ENCODE assay signal across 21 cellular contexts in the genomic region with DNA sequence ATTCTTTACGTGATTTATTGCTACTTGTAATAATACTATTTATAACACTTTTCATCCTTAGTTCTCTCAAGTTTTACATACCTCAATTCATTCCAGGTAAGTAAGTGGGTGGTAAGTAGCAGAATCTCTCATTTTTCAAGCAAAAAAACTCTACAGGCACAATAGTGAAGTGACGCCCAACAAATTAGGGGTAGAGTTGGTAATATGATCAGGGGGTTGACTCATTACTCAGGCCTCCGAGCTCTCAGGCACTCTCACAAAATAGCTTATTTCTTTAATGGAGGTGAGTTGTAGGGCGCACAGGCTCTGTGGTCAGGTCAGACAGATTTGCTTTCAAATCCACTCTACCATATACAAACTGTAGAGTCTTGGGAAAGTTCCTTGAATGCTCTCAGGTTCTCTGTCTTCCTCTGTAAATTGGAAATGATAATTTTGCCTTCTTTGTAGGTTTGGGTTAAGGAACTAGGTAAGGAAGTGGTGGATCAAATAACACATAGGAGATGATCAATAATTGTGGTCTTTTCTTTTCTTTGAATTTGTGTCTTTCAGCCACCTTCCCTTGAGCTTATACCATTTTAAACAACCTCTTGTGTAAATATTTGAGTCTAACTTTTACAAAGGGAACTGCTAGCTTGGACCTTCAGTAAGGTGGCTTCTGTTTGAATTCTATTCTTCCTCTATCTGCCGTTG.
DNase-seq lines count a peak whose midpoint lies in the region; ATAC-seq, FAIRE-seq and TF ChIP-seq lines count a peak whose summit lies in the region.
"Had no signal": no experiment of that assay in that cellular context is flagged by ENCODE, and none has a peak within 500 bp of the region (broad histone marks: within the 10 kb centered on the region; RNA-seq: fewer than 3 reads in every experiment).

No MANE protein-coding gene starts in this region.

- peaks cover 7% of the 10 kb centered on the region; the same call in 1 of the 3 replicates for H3K9me3 Mint-ChIP-seq in GM23338
- peaks cover 5% of the 10 kb centered on the region for H3K9me3 Mint-ChIP-seq in activated T-helper 2 cell treated with anti-CD3 and anti-CD28 coated beads, Interferon-gamma antibody, Interleukin-2, Interleukin-4, amounts not matched to agents 10 μg/mL and 5 μg/mL and 100 μg/mL, durations not matched to agents 14 hours and 24 hours and 36 hours
- H3K9me3 Mint-ChIP-seq in activated CD4-positive, alpha-beta T cell treated with anti-CD3 and anti-CD28 coated beads, Interleukin-2, amount 10 ng/mL, durations not matched to agents 7 days and 5 days: peaks cover 5% of the 10 kb centered on the region

- H3K27me3 Mint-ChIP-seq in GM23338 (ENCODE audit: insufficient read depth, low read depth, poor library complexity): peaks cover 3% of the 10 kb centered on the region
- H3K27me3 Mint-ChIP-seq in activated T-helper 2 cell treated with anti-CD3 and anti-CD28 coated beads, Interferon-gamma antibody, Interleukin-2, Interleukin-4, amounts not matched to agents 10 μg/mL and 5 μg/mL and 100 μg/mL, durations not matched to agents 14 hours and 24 hours and 36 hours (ENCODE audit: low read depth): peaks cover 3% of the 10 kb centered on the region
- peaks cover 3% of the 10 kb centered on the region for H3K27me3 Mint-ChIP-seq in activated CD4-positive, alpha-beta T cell treated with anti-CD3 and anti-CD28 coated beads, Interleukin-2, amount 10 ng/mL, durations not matched to agents 7 days and 5 days
- H3K27me3 Mint-ChIP-seq: activated naive CD8-positive, alpha-beta T cell treated with anti-CD3 and anti-CD28 coated beads, Interleukin-2, amount 10 ng/mL, durations not matched to agents 7 days and 5 days had no signal

- H3K79me2 ChIP-seq in GM23338 (replicated peaks; ENCODE audit: insufficient read depth) (no peaks in the 10 kb centered on the region), Loucy (ENCODE audit: insufficient read depth, low read length) (no peaks in the 10 kb centered on the region)

- POLR2A ChIA-PET in activated CD4-positive, alpha-beta T cell treated with anti-CD3 and anti-CD28 coated beads, Interleukin-2, amount 10 ng/mL, durations not matched to agents 7 days and 5 days (lab: Charles Lee): no interaction called here

- H3K27ac Mint-ChIP-seq in GM23338: 0 out of 2 replicates have a peak overlapping the region, but pooled peaks have one; percentile 10
- H3K27ac Mint-ChIP-seq in activated T-helper 2 cell treated with anti-CD3 and anti-CD28 coated beads, Interferon-gamma antibody, Interleukin-2, Interleukin-4, amounts not matched to agents 10 μg/mL and 5 μg/mL and 100 μg/mL, durations not matched to agents 14 hours and 24 hours and 36 hours: no peak overlapping the region
- no peak overlapping the region for H3K27ac Mint-ChIP-seq in activated CD4-positive, alpha-beta T cell treated with anti-CD3 and anti-CD28 coated beads, Interleukin-2, amount 10 ng/mL, durations not matched to agents 7 days and 5 days
- H3K27ac Mint-ChIP-seq: activated naive CD8-positive, alpha-beta T cell treated with anti-CD3 and anti-CD28 coated beads, Interleukin-2, amount 10 ng/mL, durations not matched to agents 7 days and 5 days; T-helper 1 cell treated with Interleukin-12 subunit alpha and Interleukin-12 subunit beta and Interleukin-4 antibody, amounts not matched to agents 30 μg/mL and 1 μg/mL, for 36 hours had no signal

- H3K4me3 ChIP-seq in GM23338 (no peak overlapping the region), Loucy (ENCODE audit: low read length, poor library complexity, severe bottlenecking) (no peak overlapping the region), bronchial epithelial cell (ENCODE audit: low read depth, low read length) (no peak overlapping the region)
- H3K4me3 ChIP-seq: HAP-1, pancreas, spleen, stomach had no signal

- intact Hi-C loops in activated T-helper 2 cell treated with anti-CD3 and anti-CD28 coated beads, Interferon-gamma antibody, Interleukin-2, Interleukin-4, amounts not matched to agents 10 μg/mL and 5 μg/mL and 100 μg/mL, durations not matched to agents 14 hours and 24 hours and 36 hours (cut with micrococcal nuclease): no loop called here

- H4K20me1 ChIP-seq in GM23338 (replicated peaks; ENCODE audit: insufficient read depth) (no peaks in the 10 kb centered on the region), Loucy (ENCODE audit: insufficient read depth, low read length, poor library complexity, severe bottlenecking) (no peaks in the 10 kb centered on the region)

- no peak for FAIRE-seq in bronchial epithelial cell (lab: Jason Lieb, UNC)
- FAIRE-seq: pancreas had no signal

- H3K9ac ChIP-seq in Loucy (ENCODE audit: low read depth, low read length, poor library complexity, severe bottlenecking): no peak overlapping the region

- ATAC-seq in GM23338: peak; percentile 72
- no peak for ATAC-seq in GM21360 (IDR thresholded peaks at IDR 0.05; ENCODE audit: unreplicated experiment)
- ATAC-seq: left lobe of liver, pancreas had no signal

- no peaks in the 10 kb centered on the region for H3K4me1 ChIP-seq in GM23338 (ENCODE audit: insufficient read depth)
- H3K4me1 ChIP-seq in Loucy (ENCODE audit: insufficient read depth, low read length, poor library complexity, severe bottlenecking): peaks cover 45% of the 10 kb centered on the region
- H3K4me1 ChIP-seq: HAP-1, pancreas, spleen, stomach had no signal

- H3F3A ChIP-seq in GM23338 (replicated peaks; ENCODE audit: low read depth): no peaks in the 10 kb centered on the region
- H3F3A ChIP-seq in Loucy (ENCODE audit: low read depth): no peaks in the 10 kb centered on the region

- H3K27ac ChIP-seq in GM23338 (ENCODE audit: low read depth): no peak overlapping the region
- H3K27ac ChIP-seq: pancreas, spleen, stomach had no signal

- peaks cover 3% of the 10 kb centered on the region; the same call in 1 of the 3 replicates for H3K36me3 Mint-ChIP-seq in GM23338 (ENCODE audit: low read depth)
- no peaks in the 10 kb centered on the region for H3K36me3 Mint-ChIP-seq in activated T-helper 2 cell treated with anti-CD3 and anti-CD28 coated beads, Interferon-gamma antibody, Interleukin-2, Interleukin-4, amounts not matched to agents 10 μg/mL and 5 μg/mL and 100 μg/mL, durations not matched to agents 14 hours and 24 hours and 36 hours (ENCODE audit: low read depth)
- H3K36me3 Mint-ChIP-seq in activated CD4-positive, alpha-beta T cell treated with anti-CD3 and anti-CD28 coated beads, Interleukin-2, amount 10 ng/mL, durations not matched to agents 7 days and 5 days (ENCODE audit: low read depth): peaks cover 4% of the 10 kb centered on the region

- H2AFZ ChIP-seq in GM23338 (no peak overlapping the region; the same call in 1 of the 2 replicates), Loucy (ENCODE audit: low read length) (peak overlapping the region; percentile 11; the same call in 1 of the 2 replicates)

- no peaks in the 10 kb centered on the region for H3K9me3 ChIP-seq in Loucy (ENCODE audit: insufficient read depth, low read depth, low read length)
- H3K9me3 ChIP-seq: HAP-1, pancreas, spleen, stomach had no signal

- H3K36me3 ChIP-seq in GM23338 (ENCODE audit: insufficient read depth): no peaks in the 10 kb centered on the region
- H3K36me3 ChIP-seq in Loucy (ENCODE audit: insufficient read depth, low read length): no peaks in the 10 kb centered on the region
- H3K36me3 ChIP-seq in bronchial epithelial cell (ENCODE audit: control insufficient read depth, insufficient read depth, low read length): no peaks in the 10 kb centered on the region
- H3K36me3 ChIP-seq: HAP-1, pancreas, spleen, stomach had no signal

- H3K4me3 Mint-ChIP-seq in GM23338: no peak overlapping the region
- H3K4me3 Mint-ChIP-seq in activated T-helper 2 cell treated with anti-CD3 and anti-CD28 coated beads, Interferon-gamma antibody, Interleukin-2, Interleukin-4, amounts not matched to agents 10 μg/mL and 5 μg/mL and 100 μg/mL, durations not matched to agents 14 hours and 24 hours and 36 hours (ENCODE audit: low read depth): no peak overlapping the region
- H3K4me3 Mint-ChIP-seq in activated CD4-positive, alpha-beta T cell treated with anti-CD3 and anti-CD28 coated beads, Interleukin-2, amount 10 ng/mL, durations not matched to agents 7 days and 5 days: no peak overlapping the region
- H3K4me3 Mint-ChIP-seq: activated naive CD8-positive, alpha-beta T cell treated with anti-CD3 and anti-CD28 coated beads, Interleukin-2, amount 10 ng/mL, durations not matched to agents 7 days and 5 days; T-helper 1 cell treated with Interleukin-12 subunit alpha and Interleukin-12 subunit beta and Interleukin-4 antibody, amounts not matched to agents 30 μg/mL and 1 μg/mL, for 36 hours had no signal

- H3K27me3 ChIP-seq in GM23338 (ENCODE audit: insufficient read depth): no peaks in the 10 kb centered on the region
- H3K27me3 ChIP-seq in Loucy (ENCODE audit: insufficient read depth, low read length, poor library complexity, severe bottlenecking): no peaks in the 10 kb centered on the region
- no peaks in the 10 kb centered on the region for H3K27me3 ChIP-seq in bronchial epithelial cell (ENCODE audit: control insufficient read depth, insufficient read depth, low read length)
- H3K27me3 ChIP-seq: pancreas, spleen, stomach had no signal

- DNase-seq in GM23338 (ENCODE audit: low spot score) (peak; percentile 35), bronchial epithelial cell (ENCODE audit: low read depth) (peak; percentile 64), myocyte (ENCODE audit: low read depth) (peak; percentile 25), superior temporal gyrus (ENCODE audit: extremely low spot score) (no peak)
- DNase-seq in activated T-helper 2 cell treated with anti-CD3 and anti-CD28 coated beads, Interferon-gamma antibody, Interleukin-2, Interleukin-4, amounts not matched to agents 10 μg/mL and 5 μg/mL and 100 μg/mL, durations not matched to agents 14 hours and 24 hours and 36 hours (ENCODE audit: low spot score): no peak
- no peak for DNase-seq in activated CD4-positive, alpha-beta T cell treated with anti-CD3 and anti-CD28 coated beads, Interleukin-2, amount 10 ng/mL, durations not matched to agents 7 days and 5 days
- DNase-seq: activated naive CD8-positive, alpha-beta T cell treated with anti-CD3 and anti-CD28 coated beads, Interleukin-2, amount 10 ng/mL, durations not matched to agents 7 days and 5 days; cerebellar nuclear complex; DND-41; Karpas-422; NCI-H187 treated with DMSO at 0.1 percent for 48 hours; NCI-H82; pancreas; RPMI8226; spleen; stomach had no signal

- no peaks in the 10 kb centered on the region; the same call in 1 of the 2 replicates for H3K9me2 ChIP-seq in GM23338 (ENCODE audit: insufficient read depth)
- no peaks in the 10 kb centered on the region for H3K9me2 ChIP-seq in Loucy (replicated peaks; ENCODE audit: low read depth, low read length)

- H3K4me1 Mint-ChIP-seq in GM23338: peaks cover 17% of the 10 kb centered on the region
- H3K4me1 Mint-ChIP-seq in activated T-helper 2 cell treated with anti-CD3 and anti-CD28 coated beads, Interferon-gamma antibody, Interleukin-2, Interleukin-4, amounts not matched to agents 10 μg/mL and 5 μg/mL and 100 μg/mL, durations not matched to agents 14 hours and 24 hours and 36 hours (ENCODE audit: low read depth): peaks cover 13% of the 10 kb centered on the region
- peaks cover 20% of the 10 kb centered on the region for H3K4me1 Mint-ChIP-seq in activated CD4-positive, alpha-beta T cell treated with anti-CD3 and anti-CD28 coated beads, Interleukin-2, amount 10 ng/mL, durations not matched to agents 7 days and 5 days

- H3K4me2 ChIP-seq in GM23338 (no peak overlapping the region), Loucy (ENCODE audit: low read depth, low read length, poor library complexity, severe bottlenecking) (no peak overlapping the region)

- TF ChIP-seq CTCF in GM23338 (conservative IDR thresholded peaks at IDR 0.05; ENCODE audit: low read depth in 2 of 2) (no peak), Loucy (conservative IDR thresholded peaks at IDR 0.05; ENCODE audit: low read length) (no peak), bronchial epithelial cell (IDR thresholded peaks at IDR 0.05; ENCODE audit: insufficient read depth, low read length, severe bottlenecking) (no peak)

- CTCF ChIA-PET in activated CD4-positive, alpha-beta T cell treated with anti-CD3 and anti-CD28 coated beads, Interleukin-2, amount 10 ng/mL, durations not matched to agents 7 days and 5 days (lab: Charles Lee): no interaction called here

Comparison
In these comparisons a context has a peak if more than half of its experiments do, and no peak if none do; other contexts are left out.
1. DNase-seq: peak in GM23338 (single experiment), bronchial epithelial cell (single experiment) and myocyte (single experiment); none in activated T-helper 2 cell treated with anti-CD3 and anti-CD28 coated beads, Interferon-gamma antibody, Interleukin-2, Interleukin-4, amounts not matched to agents 10 μg/mL and 5 μg/mL and 100 μg/mL, durations not matched to agents 14 hours and 24 hours and 36 hours (single experiment), activated CD4-positive, alpha-beta T cell treated with anti-CD3 and anti-CD28 coated beads, Interleukin-2, amount 10 ng/mL, durations not matched to agents 7 days and 5 days (single experiment) and superior temporal gyrus (single experiment).